Comparison of ENCODE assay signal across 21 cellular contexts in genomic region chr14:85921241-85921640, GRCh38.
DNase-seq lines count a peak whose midpoint lies in the region; TF ChIP-seq lines count a peak whose summit lies in the region.
"Had no signal": no experiment of that assay in that cellular context is flagged by ENCODE, and none has a peak within 500 bp of the region (broad histone marks: within the 10 kb centered on the region; RNA-seq: fewer than 3 reads in every experiment).

No MANE protein-coding gene starts in this region.

- H3K27ac ChIP-seq in dorsolateral prefrontal cortex (peak overlapping the region in 57 of 59 donors; percentile 4 to 87 (median 70)), substantia nigra (ENCODE audit: low read depth, low read length, poor library complexity, severe bottlenecking) (peak overlapping the region; percentile 73)

- intact Hi-C loops in dorsolateral prefrontal cortex (cut with DNase I), result no loop called here

- DNase-seq in NCI-H146 treated with DMSO at 0.1 percent for 48 hours (lab: John Stamatoyannopoulos, UW; ENCODE audit: unreplicated experiment) (peak; percentile 5), dorsolateral prefrontal cortex (peak in 2 of 10 donors; percentile 44 to 45), midbrain (lab: John Stamatoyannopoulos, UW) (peak; percentile 46), substantia nigra (lab: John Stamatoyannopoulos, UW) (peak in 19 of 49 donors; percentile 4 to 51 (median 19)), GM13976 (ENCODE audit: low spot score) (no peak)
- no peak for DNase-seq in stimulated activated naive CD4-positive, alpha-beta T cell (lab: John Stamatoyannopoulos, UW)
- DNase-seq in stimulated activated CD4-positive, alpha-beta T cell treated with anti-CD3 and anti-CD28 coated beads, Interleukin-2, amount 100 ng/mL, for 48 hours, result no peak
- DNase-seq: Caco-2; CD4-positive, alpha-beta T cell; DMS153; GDM1; GOT3; MM.1S; NCI-H1092; NCI-H1436 treated with DMSO at 0.1 percent for 48 hours; NCI-H2081; NCI-H2227 treated with DMSO at 0.1 percent for 48 hours; NCI-H510A treated with DMSO at 0.1 percent for 48 hours; NCI-H774; OCI-M1; SHP77 had no signal

- in situ Hi-C loops in GM13976 (cut with MboI; ENCODE audit: low sequenced_read_pairs, unreplicated experiment), result no loop called here

- no peaks in the 10 kb centered on the region for H3K27me3 ChIP-seq in dorsolateral prefrontal cortex

- TF ChIP-seq CTCF in dorsolateral prefrontal cortex (IDR thresholded peaks at IDR 0.05 in 54 of 56, conservative IDR thresholded peaks at IDR 0.05 in 2 of 56; ENCODE audit: low read depth in 1 of 56, partially characterized antibody in 56 of 56) (peak in 5 of 56 donors; percentile 9 to 43 (median 27)), GM13976 (IDR thresholded peaks at IDR 0.05; ENCODE audit: borderline replicate concordance, control extremely low read depth, extremely low read depth, insufficient read depth, missing control alignments) (no peak)

- peak overlapping the region in 24 of 59 donors; percentile 1 to 44 (median 10) for H3K4me3 ChIP-seq in dorsolateral prefrontal cortex

Comparison
In these comparisons a context has a peak if more than half of its experiments do, and no peak if none do; other contexts are left out.
1. DNase-seq: peak in NCI-H146 treated with DMSO at 0.1 percent for 48 hours (single experiment) and midbrain (single experiment); none in GM13976 (single experiment), stimulated activated naive CD4-positive, alpha-beta T cell (0 of 6) and stimulated activated CD4-positive, alpha-beta T cell treated with anti-CD3 and anti-CD28 coated beads, Interleukin-2, amount 100 ng/mL, for 48 hours (0 of 2).